Comparison of ENCODE assay signal across 1 cellular context in the genomic region with DNA sequence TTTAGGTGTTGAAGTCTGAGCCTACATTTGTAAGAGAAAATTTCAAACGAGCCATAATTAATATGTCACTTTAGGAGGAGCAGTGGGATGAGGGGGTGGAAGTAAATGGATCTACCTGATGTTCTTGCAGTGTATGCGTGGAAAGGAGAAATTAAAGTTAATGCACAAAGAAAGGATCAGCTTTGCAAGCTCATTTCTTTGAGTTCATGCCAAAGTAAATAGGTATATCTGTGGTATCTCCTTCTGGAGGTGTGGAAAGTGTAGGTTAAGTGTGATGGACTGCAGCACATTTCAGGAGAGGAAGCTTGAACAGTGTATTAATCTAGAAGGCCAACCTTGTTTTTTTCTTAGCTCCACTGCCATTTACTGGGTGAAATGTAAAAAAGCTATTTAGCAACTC.
A peak's percentile ranks its signal among the peaks of the same experiment; 100 is the strongest.
TF ChIP-seq lines count a peak whose summit lies in the region.

No MANE protein-coding gene starts in this region.

TF ChIP-seq in HEK293, 187 proteins besides CTCF, POLR2A, EP300 and RAD21 (continued from another document):
- TF ChIP-seq, protein P1, sequence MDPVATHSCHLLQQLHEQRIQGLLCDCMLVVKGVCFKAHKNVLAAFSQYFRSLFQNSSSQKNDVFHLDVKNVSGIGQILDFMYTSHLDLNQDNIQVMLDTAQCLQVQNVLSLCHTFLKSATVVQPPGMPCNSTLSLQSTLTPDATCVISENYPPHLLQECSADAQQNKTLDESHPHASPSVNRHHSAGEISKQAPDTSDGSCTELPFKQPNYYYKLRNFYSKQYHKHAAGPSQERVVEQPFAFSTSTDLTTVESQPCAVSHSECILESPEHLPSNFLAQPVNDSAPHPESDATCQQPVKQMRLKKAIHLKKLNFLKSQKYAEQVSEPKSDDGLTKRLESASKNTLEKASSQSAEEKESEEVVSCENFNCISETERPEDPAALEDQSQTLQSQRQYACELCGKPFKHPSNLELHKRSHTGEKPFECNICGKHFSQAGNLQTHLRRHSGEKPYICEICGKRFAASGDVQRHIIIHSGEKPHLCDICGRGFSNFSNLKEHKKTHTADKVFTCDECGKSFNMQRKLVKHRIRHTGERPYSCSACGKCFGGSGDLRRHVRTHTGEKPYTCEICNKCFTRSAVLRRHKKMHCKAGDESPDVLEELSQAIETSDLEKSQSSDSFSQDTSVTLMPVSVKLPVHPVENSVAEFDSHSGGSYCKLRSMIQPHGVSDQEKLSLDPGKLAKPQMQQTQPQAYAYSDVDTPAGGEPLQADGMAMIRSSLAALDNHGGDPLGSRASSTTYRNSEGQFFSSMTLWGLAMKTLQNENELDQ (tag by site-specific recombination; IDR thresholded peaks at IDR 0.05; ENCODE audit: low read depth), result no peak
- TF ChIP-seq FEZF1 (tag by site-specific recombination; IDR thresholded peaks at IDR 0.05), result peak; percentile 77
- TF ChIP-seq ZNF830 (tag by site-specific recombination; IDR thresholded peaks at IDR 0.05; ENCODE audit: low read depth), result no peak
- TF ChIP-seq, protein P2, sequence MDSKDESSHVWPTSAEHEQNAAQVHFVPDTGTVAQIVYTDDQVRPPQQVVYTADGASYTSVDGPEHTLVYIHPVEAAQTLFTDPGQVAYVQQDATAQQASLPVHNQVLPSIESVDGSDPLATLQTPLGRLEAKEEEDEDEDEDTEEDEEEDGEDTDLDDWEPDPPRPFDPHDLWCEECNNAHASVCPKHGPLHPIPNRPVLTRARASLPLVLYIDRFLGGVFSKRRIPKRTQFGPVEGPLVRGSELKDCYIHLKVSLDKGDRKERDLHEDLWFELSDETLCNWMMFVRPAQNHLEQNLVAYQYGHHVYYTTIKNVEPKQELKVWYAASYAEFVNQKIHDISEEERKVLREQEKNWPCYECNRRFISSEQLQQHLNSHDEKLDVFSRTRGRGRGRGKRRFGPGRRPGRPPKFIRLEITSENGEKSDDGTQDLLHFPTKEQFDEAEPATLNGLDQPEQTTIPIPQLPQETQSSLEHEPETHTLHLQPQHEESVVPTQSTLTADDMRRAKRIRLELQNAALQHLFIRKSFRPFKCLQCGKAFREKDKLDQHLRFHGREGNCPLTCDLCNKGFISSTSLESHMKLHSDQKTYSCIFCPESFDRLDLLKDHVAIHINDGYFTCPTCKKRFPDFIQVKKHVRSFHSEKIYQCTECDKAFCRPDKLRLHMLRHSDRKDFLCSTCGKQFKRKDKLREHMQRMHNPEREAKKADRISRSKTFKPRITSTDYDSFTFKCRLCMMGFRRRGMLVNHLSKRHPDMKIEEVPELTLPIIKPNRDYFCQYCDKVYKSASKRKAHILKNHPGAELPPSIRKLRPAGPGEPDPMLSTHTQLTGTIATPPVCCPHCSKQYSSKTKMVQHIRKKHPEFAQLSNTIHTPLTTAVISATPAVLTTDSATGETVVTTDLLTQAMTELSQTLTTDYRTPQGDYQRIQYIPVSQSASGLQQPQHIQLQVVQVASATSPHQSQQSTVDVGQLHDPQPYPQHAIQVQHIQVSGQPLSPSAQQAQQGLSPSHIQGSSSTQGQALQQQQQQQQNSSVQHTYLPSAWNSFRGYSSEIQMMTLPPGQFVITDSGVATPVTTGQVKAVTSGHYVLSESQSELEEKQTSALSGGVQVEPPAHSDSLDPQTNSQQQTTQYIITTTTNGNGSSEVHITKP (tag by site-specific recombination; IDR thresholded peaks at IDR 0.05), result peak; percentile 50
- TF ChIP-seq, protein P3, sequence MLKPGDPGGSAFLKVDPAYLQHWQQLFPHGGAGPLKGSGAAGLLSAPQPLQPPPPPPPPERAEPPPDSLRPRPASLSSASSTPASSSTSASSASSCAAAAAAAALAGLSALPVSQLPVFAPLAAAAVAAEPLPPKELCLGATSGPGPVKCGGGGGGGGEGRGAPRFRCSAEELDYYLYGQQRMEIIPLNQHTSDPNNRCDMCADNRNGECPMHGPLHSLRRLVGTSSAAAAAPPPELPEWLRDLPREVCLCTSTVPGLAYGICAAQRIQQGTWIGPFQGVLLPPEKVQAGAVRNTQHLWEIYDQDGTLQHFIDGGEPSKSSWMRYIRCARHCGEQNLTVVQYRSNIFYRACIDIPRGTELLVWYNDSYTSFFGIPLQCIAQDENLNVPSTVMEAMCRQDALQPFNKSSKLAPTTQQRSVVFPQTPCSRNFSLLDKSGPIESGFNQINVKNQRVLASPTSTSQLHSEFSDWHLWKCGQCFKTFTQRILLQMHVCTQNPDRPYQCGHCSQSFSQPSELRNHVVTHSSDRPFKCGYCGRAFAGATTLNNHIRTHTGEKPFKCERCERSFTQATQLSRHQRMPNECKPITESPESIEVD (tag by site-specific recombination; IDR thresholded peaks at IDR 0.05), result peak; percentile 48
- no peak for TF ChIP-seq ZNF558 (tag by site-specific recombination; IDR thresholded peaks at IDR 0.05)
- TF ChIP-seq, protein P4, sequence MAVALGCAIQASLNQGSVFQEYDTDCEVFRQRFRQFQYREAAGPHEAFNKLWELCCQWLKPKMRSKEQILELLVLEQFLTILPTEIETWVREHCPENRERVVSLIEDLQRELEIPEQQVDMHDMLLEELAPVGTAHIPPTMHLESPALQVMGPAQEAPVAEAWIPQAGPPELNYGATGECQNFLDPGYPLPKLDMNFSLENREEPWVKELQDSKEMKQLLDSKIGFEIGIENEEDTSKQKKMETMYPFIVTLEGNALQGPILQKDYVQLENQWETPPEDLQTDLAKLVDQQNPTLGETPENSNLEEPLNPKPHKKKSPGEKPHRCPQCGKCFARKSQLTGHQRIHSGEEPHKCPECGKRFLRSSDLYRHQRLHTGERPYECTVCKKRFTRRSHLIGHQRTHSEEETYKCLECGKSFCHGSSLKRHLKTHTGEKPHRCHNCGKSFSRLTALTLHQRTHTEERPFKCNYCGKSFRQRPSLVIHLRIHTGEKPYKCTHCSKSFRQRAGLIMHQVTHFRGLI (tag by site-specific recombination; IDR thresholded peaks at IDR 0.05), result peak; percentile 57; the same call in 1 of the 2 replicates
- TF ChIP-seq SP7 (tag by site-specific recombination; IDR thresholded peaks at IDR 0.05), result peak; percentile 70
- no peak for TF ChIP-seq GLI2 (tag by site-specific recombination; IDR thresholded peaks at IDR 0.05; ENCODE audit: borderline replicate concordance, low read depth)
- no peak for TF ChIP-seq ZNF266 (tag by site-specific recombination; IDR thresholded peaks at IDR 0.05; ENCODE audit: low read depth)
- TF ChIP-seq OSR2 (tag by site-specific recombination; IDR thresholded peaks at IDR 0.05), result peak; percentile 76
- TF ChIP-seq WT1 (tag by site-specific recombination; IDR thresholded peaks at IDR 0.05), result peak; percentile 29; the same call in 1 of the 2 replicates
- no peak for TF ChIP-seq ZNF629 (tag by site-specific recombination; IDR thresholded peaks at IDR 0.05)
- TF ChIP-seq, protein P5, sequence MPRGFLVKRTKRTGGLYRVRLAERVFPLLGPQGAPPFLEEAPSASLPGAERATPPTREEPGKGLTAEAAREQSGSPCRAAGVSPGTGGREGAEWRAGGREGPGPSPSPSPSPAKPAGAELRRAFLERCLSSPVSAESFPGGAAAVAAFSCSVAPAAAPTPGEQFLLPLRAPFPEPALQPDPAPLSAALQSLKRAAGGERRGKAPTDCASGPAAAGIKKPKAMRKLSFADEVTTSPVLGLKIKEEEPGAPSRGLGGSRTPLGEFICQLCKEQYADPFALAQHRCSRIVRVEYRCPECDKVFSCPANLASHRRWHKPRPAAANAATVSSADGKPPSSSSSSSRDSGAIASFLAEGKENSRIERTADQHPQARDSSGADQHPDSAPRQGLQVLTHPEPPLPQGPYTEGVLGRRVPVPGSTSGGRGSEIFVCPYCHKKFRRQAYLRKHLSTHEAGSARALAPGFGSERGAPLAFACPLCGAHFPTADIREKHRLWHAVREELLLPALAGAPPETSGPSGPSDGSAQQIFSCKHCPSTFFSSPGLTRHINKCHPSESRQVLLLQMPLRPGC (tag by site-specific recombination; IDR thresholded peaks at IDR 0.05), result no peak
- peak; percentile 93 for TF ChIP-seq EGR2 (tag by site-specific recombination; IDR thresholded peaks at IDR 0.05; ENCODE audit: low read depth)
- TF ChIP-seq ZNF16 (tag by site-specific recombination; IDR thresholded peaks at IDR 0.05; ENCODE audit: low read depth), result no peak
- TF ChIP-seq, protein P6, sequence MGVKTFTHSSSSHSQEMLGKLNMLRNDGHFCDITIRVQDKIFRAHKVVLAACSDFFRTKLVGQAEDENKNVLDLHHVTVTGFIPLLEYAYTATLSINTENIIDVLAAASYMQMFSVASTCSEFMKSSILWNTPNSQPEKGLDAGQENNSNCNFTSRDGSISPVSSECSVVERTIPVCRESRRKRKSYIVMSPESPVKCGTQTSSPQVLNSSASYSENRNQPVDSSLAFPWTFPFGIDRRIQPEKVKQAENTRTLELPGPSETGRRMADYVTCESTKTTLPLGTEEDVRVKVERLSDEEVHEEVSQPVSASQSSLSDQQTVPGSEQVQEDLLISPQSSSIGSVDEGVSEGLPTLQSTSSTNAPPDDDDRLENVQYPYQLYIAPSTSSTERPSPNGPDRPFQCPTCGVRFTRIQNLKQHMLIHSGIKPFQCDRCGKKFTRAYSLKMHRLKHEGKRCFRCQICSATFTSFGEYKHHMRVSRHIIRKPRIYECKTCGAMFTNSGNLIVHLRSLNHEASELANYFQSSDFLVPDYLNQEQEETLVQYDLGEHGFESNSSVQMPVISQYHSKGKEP (tag by site-specific recombination; IDR thresholded peaks at IDR 0.05), result peak; percentile 40; the same call in 1 of the 2 replicates
- TF ChIP-seq ZNF843 (tag by site-specific recombination; IDR thresholded peaks at IDR 0.05), result peak; percentile 68
- TF ChIP-seq, protein P7, sequence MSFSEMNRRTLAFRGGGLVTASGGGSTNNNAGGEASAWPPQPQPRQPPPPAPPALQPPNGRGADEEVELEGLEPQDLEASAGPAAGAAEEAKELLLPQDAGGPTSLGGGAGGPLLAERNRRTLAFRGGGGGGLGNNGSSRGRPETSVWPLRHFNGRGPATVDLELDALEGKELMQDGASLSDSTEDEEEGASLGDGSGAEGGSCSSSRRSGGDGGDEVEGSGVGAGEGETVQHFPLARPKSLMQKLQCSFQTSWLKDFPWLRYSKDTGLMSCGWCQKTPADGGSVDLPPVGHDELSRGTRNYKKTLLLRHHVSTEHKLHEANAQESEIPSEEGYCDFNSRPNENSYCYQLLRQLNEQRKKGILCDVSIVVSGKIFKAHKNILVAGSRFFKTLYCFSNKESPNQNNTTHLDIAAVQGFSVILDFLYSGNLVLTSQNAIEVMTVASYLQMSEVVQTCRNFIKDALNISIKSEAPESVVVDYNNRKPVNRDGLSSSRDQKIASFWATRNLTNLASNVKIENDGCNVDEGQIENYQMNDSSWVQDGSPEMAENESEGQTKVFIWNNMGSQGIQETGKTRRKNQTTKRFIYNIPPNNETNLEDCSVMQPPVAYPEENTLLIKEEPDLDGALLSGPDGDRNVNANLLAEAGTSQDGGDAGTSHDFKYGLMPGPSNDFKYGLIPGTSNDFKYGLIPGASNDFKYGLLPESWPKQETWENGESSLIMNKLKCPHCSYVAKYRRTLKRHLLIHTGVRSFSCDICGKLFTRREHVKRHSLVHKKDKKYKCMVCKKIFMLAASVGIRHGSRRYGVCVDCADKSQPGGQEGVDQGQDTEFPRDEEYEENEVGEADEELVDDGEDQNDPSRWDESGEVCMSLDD (tag by site-specific recombination; IDR thresholded peaks at IDR 0.05), result no peak
- peak; percentile 92 for TF ChIP-seq ZFHX2 (tag by site-specific recombination; conservative IDR thresholded peaks at IDR 0.05)
- 0 out of 2 replicates have a peak, but pooled peaks have one; percentile 13 for TF ChIP-seq ZNF350 (tag by site-specific recombination; IDR thresholded peaks at IDR 0.05)
- no peak for TF ChIP-seq ZNF610 (tag by site-specific recombination; IDR thresholded peaks at IDR 0.05; ENCODE audit: borderline replicate concordance)
